In genomic region chr7:585229-585711, GRCh38 we compare ENCODE assay signal across 12 cellular contexts.
DNase-seq lines count a peak whose midpoint lies in the region; ATAC-seq, FAIRE-seq and TF ChIP-seq lines count a peak whose summit lies in the region.
"Had no signal": no experiment of that assay in that cellular context is flagged by ENCODE, and none has a peak within 500 bp of the region (broad histone marks: within the 10 kb centered on the region; RNA-seq: fewer than 3 reads in every experiment).

No MANE protein-coding gene starts in this region.

- H3K9me3 ChIP-seq in SK-N-SH, result no peaks in the 10 kb centered on the region

- no peak for TF ChIP-seq POLR2A in GM12892 (IDR thresholded peaks at IDR 0.05; ENCODE audit: low read depth, low read length)

- no peak overlapping the region for H3K4me2 ChIP-seq in SK-N-SH

- H3F3A ChIP-seq in SK-N-SH (replicated peaks; ENCODE audit: insufficient read depth), result no peaks in the 10 kb centered on the region

- TF ChIP-seq EP300 in SK-N-SH (IDR thresholded peaks at IDR 0.05; ENCODE audit: borderline replicate concordance in 1 of 2, low read depth in 1 of 2, low read length in 1 of 2), result no peak

- H3K4me1 Mint-ChIP-seq in activated T-helper 17 cell treated with anti-CD3 and anti-CD28 coated beads, Interleukin-2, amount 50 U/mL, for 72 hours, result peaks cover 38% of the 10 kb centered on the region

- peak overlapping the region; percentile 89 for H3K27ac Mint-ChIP-seq in activated T-helper 17 cell treated with anti-CD3 and anti-CD28 coated beads, Interleukin-2, amount 50 U/mL, for 72 hours
- H3K27ac Mint-ChIP-seq: mesothelial cell of epicardium had no signal

- no peaks in the 10 kb centered on the region for H4K20me1 ChIP-seq in SK-N-SH (ENCODE audit: insufficient read depth)

- no peak overlapping the region for H2AFZ ChIP-seq in SK-N-SH (ENCODE audit: low read depth)

- peaks cover 6% of the 10 kb centered on the region in 2 experiments for H3K36me3 ChIP-seq in SK-N-SH (replicated peaks in 1 of 2; ENCODE audit: control insufficient read depth in 1 of 2, insufficient read depth in 2 of 2, low read length in 1 of 2)

- H3K27me3 Mint-ChIP-seq in activated T-helper 17 cell treated with anti-CD3 and anti-CD28 coated beads, Interleukin-2, amount 50 U/mL, for 72 hours, result no peaks in the 10 kb centered on the region

- no peaks in the 10 kb centered on the region for H3K4me1 ChIP-seq in SK-N-SH (ENCODE audit: control insufficient read depth in 1 of 2, insufficient read depth in 2 of 2, low read depth in 1 of 2, low read length in 1 of 2)

- H3K9ac ChIP-seq in SK-N-SH, result no peak overlapping the region

- no peak overlapping the region for H3K4me3 ChIP-seq in SK-N-SH (ENCODE audit: low read depth in 2 of 2, low read length in 1 of 2)

- no peaks in the 10 kb centered on the region for H3K9me2 ChIP-seq in SK-N-SH

- TF ChIP-seq CTCF in SK-N-SH (IDR thresholded peaks at IDR 0.05), result no peak

- POLR2A ChIA-PET in SK-N-SH (lab: Yijun Ruan, JAX), result no interaction called here

- peak overlapping the region; percentile 93 for H3K4me3 Mint-ChIP-seq in activated T-helper 17 cell treated with anti-CD3 and anti-CD28 coated beads, Interleukin-2, amount 50 U/mL, for 72 hours
- H3K4me3 Mint-ChIP-seq: mesothelial cell of epicardium had no signal

- peaks cover 3% of the 10 kb centered on the region for H3K9me3 Mint-ChIP-seq in activated T-helper 17 cell treated with anti-CD3 and anti-CD28 coated beads, Interleukin-2, amount 50 U/mL, for 72 hours

- peak; percentile 14 for FAIRE-seq in GM12892 (lab: Jason Lieb, UNC)

- DNase-seq in GM12892 (ENCODE audit: insufficient read length) (no peak), SK-N-SH (no peak), NCI-H2107 (lab: John Stamatoyannopoulos, UW) (no peak), NCI-H2227 (lab: John Stamatoyannopoulos, UW; ENCODE audit: unreplicated experiment) (no peak)
- DNase-seq in stimulated activated CD4-positive, alpha-beta T cell treated with anti-CD3 and anti-CD28 coated beads, Interleukin-15, amount 100 ng/mL, for 1 hour (ENCODE audit: low read depth in 1 of 2, low spot score in 1 of 2), result peak; percentile 22 to 38
- DNase-seq: amygdala, NCI-H1694 treated with DMSO at 0.1 percent for 48 hours, SHP77 treated with DMSO at 0.1 percent for 48 hours had no signal

- H3K27ac ChIP-seq in SK-N-SH (ENCODE audit: low read depth in 2 of 2, low read length in 1 of 2), result no peak overlapping the region

- TF ChIP-seq RAD21 in SK-N-SH (IDR thresholded peaks at IDR 0.05; ENCODE audit: low read length), result no peak

- CTCF ChIA-PET in SK-N-SH (lab: Yijun Ruan, JAX), result interaction anchor here (0.6 to 1.1 kb wide), 2 partner anchors 9 to 255 kb away, joined by 3 to 4 read pairs; no protein-coding TSS in a partner anchor

- 95% methylated on average over 18 of the region's 18 CpGs for WGBS in SK-N-SH (ENCODE audit: low lambda C conversion rate)

- ATAC-seq in HG03378 (IDR thresholded peaks at IDR 0.05; ENCODE audit: unreplicated experiment), result peak; percentile 70
- ATAC-seq in activated T-helper 17 cell treated with anti-CD3 and anti-CD28 coated beads, Interleukin-2, amount 50 U/mL, for 72 hours (replicated peaks), result peak; percentile 75
- no peak for ATAC-seq in HG03159 (IDR thresholded peaks at IDR 0.05; ENCODE audit: unreplicated experiment)

- peaks cover 60% of the 10 kb centered on the region for H3K36me3 Mint-ChIP-seq in activated T-helper 17 cell treated with anti-CD3 and anti-CD28 coated beads, Interleukin-2, amount 50 U/mL, for 72 hours (ENCODE audit: low read depth)

- no peaks in the 10 kb centered on the region for H3K27me3 ChIP-seq in SK-N-SH (ENCODE audit: insufficient read depth)

- no peaks in the 10 kb centered on the region for H3K79me2 ChIP-seq in SK-N-SH (ENCODE audit: insufficient read depth)

TF ChIP-seq in SK-N-SH, 30 proteins besides CTCF, POLR2A, EP300 and RAD21:
- TF ChIP-seq GABPA (IDR thresholded peaks at IDR 0.05; ENCODE audit: low read depth) (no peak), POLR2AphosphoS5 (IDR thresholded peaks at IDR 0.05; ENCODE audit: low read depth, low read length) (no peak), RCOR1 (IDR thresholded peaks at IDR 0.05; ENCODE audit: low read length) (no peak)

Comparison
In these comparisons a context has a peak if more than half of its experiments do, and no peak if none do; other contexts are left out.
1. DNase-seq: peak in stimulated activated CD4-positive, alpha-beta T cell treated with anti-CD3 and anti-CD28 coated beads, Interleukin-15, amount 100 ng/mL, for 1 hour (2 of 2); none in GM12892 (single experiment), SK-N-SH (single experiment), NCI-H2107 (single experiment) and NCI-H2227 (single experiment).